In the genomic region with DNA sequence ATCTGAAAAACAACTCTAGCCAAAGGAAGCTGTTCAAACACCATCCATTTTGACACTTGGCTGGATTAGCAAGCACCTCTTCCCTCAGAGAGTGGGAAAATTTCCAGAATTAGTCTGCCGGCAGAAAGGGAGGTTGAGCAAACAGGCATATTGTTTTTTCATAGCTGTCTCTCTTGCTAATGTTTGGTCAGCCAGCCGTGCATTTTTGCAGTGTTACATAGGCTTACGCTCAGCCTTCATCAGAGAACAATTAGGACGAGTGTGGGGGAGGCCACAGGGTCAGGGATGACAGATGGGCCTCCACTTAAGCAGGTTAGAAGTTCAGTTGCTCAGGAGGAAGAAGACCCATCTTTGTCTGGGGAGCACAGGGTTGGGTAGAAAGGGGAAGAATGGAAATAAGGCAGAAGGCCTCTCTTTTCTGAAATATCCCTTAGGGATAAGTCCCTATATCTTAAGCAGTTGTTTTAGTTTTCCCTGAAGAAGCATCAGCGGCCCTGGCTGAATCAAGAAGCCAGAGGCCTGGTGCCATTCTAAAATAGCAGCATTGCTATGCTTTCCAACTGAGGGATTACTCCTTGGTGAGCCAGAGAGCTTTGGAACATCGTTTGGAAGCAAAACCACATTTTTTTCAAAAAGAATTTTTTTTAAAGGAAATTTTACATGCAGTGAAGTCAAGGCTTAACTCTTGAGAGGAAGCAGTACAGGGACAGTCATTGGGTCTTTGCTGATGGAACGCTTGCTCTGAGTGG, we compare ENCODE assay signal across 1 cellular context.
TF ChIP-seq lines count a peak whose summit lies in the region.

No MANE protein-coding gene starts in this region.

TF ChIP-seq in GM23338, 12 proteins besides CTCF, POLR2A, EP300 and RAD21 (continued from another document):
- no peak for TF ChIP-seq STAT1 (IDR thresholded peaks at IDR 0.05; ENCODE audit: unreplicated experiment)
- TF ChIP-seq ZNF114 (CRISPR knock-in tag; IDR thresholded peaks at IDR 0.05), result no peak
- TF ChIP-seq EZH2phosphoT487 (IDR thresholded peaks at IDR 0.05; ENCODE audit: unreplicated experiment), result no peak
- no peak for TF ChIP-seq ETS1 (IDR thresholded peaks at IDR 0.05)
- no peak for TF ChIP-seq POLR2AphosphoS5 (IDR thresholded peaks at IDR 0.05; ENCODE audit: low read depth)
- TF ChIP-seq REST (IDR thresholded peaks at IDR 0.05; ENCODE audit: unreplicated experiment), result no peak
- TF ChIP-seq NANOG (IDR thresholded peaks at IDR 0.05; ENCODE audit: borderline replicate concordance), result no peak
- no peak for TF ChIP-seq ZNF331 (CRISPR knock-in tag; IDR thresholded peaks at IDR 0.05; ENCODE audit: low read depth)
- no peak for TF ChIP-seq JUNB (IDR thresholded peaks at IDR 0.05; ENCODE audit: unreplicated experiment)
